ENCODE assay signal across 22 cellular contexts in genomic region chr9:70389188-70389587, GRCh38. TPM values are rescaled to one million over a fixed set of nuclear protein-coding genes. Genes with fewer than 3 reads are reported as not detected.
DNase-seq lines count a peak whose midpoint lies in the region; ATAC-seq, FAIRE-seq and TF ChIP-seq lines count a peak whose summit lies in the region.
"Had no signal": no experiment of that assay in that cellular context is flagged by ENCODE, and none has a peak within 500 bp of the region (broad histone marks: within the 10 kb centered on the region; RNA-seq: fewer than 3 reads in every experiment).

No MANE protein-coding gene starts in this region.

- H3K27me3 ChIP-seq in H1 (replicated peaks in 1 of 4; ENCODE audit: control insufficient read depth in 3 of 4, extremely low read depth in 1 of 4, insufficient read depth in 3 of 4, low read length in 3 of 4) (no peaks in the 10 kb centered on the region), rectal smooth muscle tissue (ENCODE audit: control insufficient read depth, insufficient read depth, low read length) (no peaks in the 10 kb centered on the region)
- H3K27me3 ChIP-seq: body of pancreas had no signal

- H2BK15ac ChIP-seq in H1 (ENCODE audit: low read length): no peak overlapping the region

- H3K36me3 ChIP-seq in H1 (ENCODE audit: control insufficient read depth in 2 of 4, insufficient read depth in 4 of 4, low read length in 3 of 4): no peaks in the 10 kb centered on the region
- H3K36me3 ChIP-seq in rectal smooth muscle tissue (ENCODE audit: control insufficient read depth, insufficient read depth, low read length): peaks cover 6% of the 10 kb centered on the region

- H3K4me3 ChIP-seq in A549: no peak overlapping the region
- no peak overlapping the region for H3K4me3 ChIP-seq in H1 (ENCODE audit: extremely low read depth in 1 of 4, insufficient read depth in 2 of 4, low read depth in 3 of 4, low read length in 4 of 4)
- no peak overlapping the region for H3K4me3 ChIP-seq in rectal smooth muscle tissue (ENCODE audit: low read length)
- H3K4me3 ChIP-seq: body of pancreas, skin epidermis had no signal

- TF ChIP-seq RAD21 in A549 (conservative IDR thresholded peaks at IDR 0.05 in 1 of 2, IDR thresholded peaks at IDR 0.05 in 1 of 2) (no peak), H1 (IDR thresholded peaks at IDR 0.05 in 1 of 2, conservative IDR thresholded peaks at IDR 0.05 in 1 of 2; ENCODE audit: low read depth in 2 of 2, low read length in 2 of 2) (no peak)

- peaks cover 57% of the 10 kb centered on the region for H3K36me3 Mint-ChIP-seq in activated T-helper 17 cell treated with anti-CD3 and anti-CD28 coated beads, Interleukin-2, amount 50 U/mL, for 72 hours (ENCODE audit: low read depth)
- H3K36me3 Mint-ChIP-seq in WTC11: no peaks in the 10 kb centered on the region

- DNase-seq in A549 (ENCODE audit: low read depth in 1 of 2, low spot score in 1 of 2) (no peak), H1 (ENCODE audit: low read depth in 1 of 2, low spot score in 2 of 2) (no peak), AG20443 (ENCODE audit: low spot score) (no peak), NK-92 (lab: John Stamatoyannopoulos, UW; ENCODE audit: unreplicated experiment) (no peak), WTC11 (ENCODE audit: low spot score) (no peak)
- DNase-seq: activated CD4-positive, alpha-beta memory T cell treated with anti-CD3 and anti-CD28 coated beads, Interleukin-2, amount 10 ng/mL, durations not matched to agents 7 days and 5 days; activated CD4-positive, CD25-positive, alpha-beta regulatory T cell; activated T-cell treated with anti-CD3 and anti-CD28 coated beads for 4 hours; body of pancreas; EL; left ventricle myocardium superior; midbrain; NCI-H1417 treated with DMSO at 0.1 percent for 48 hours; OCI-M1; stimulated activated CD4-positive, alpha-beta T cell treated with anti-CD3 and anti-CD28 coated beads, Interleukin-2, amount 100 ng/mL, for 24 hours; T1000 had no signal

- no peak for FAIRE-seq in A549 (lab: Jason Lieb, UNC)
- FAIRE-seq in H1 (lab: Jason Lieb, UNC): no peak
- FAIRE-seq: GM12892, urothelium cell line had no signal

- no peak overlapping the region for H2BK20ac ChIP-seq in H1 (ENCODE audit: low read length)

- H3K4me3 Mint-ChIP-seq in activated T-helper 17 cell treated with anti-CD3 and anti-CD28 coated beads, Interleukin-2, amount 50 U/mL, for 72 hours: peak overlapping the region; percentile 58
- no peak overlapping the region for H3K4me3 Mint-ChIP-seq in WTC11
- H3K4me3 Mint-ChIP-seq: activated CD4-positive, alpha-beta memory T cell treated with anti-CD3 and anti-CD28 coated beads, Interleukin-2, amount 10 ng/mL, durations not matched to agents 7 days and 5 days; nephron had no signal

- H3K18ac ChIP-seq in H1 (ENCODE audit: extremely low read depth, low read length): no peak overlapping the region

- H3K4me1 ChIP-seq in A549: no peaks in the 10 kb centered on the region
- H3K4me1 ChIP-seq in H1 (replicated peaks in 1 of 4; ENCODE audit: control insufficient read depth in 3 of 4, insufficient read depth in 4 of 4, low read length in 3 of 4): peaks cover 0 to 5% (median 0%) of the 10 kb centered on the region in 4 experiments; a peak in 2 of 7 replicates
- H3K4me1 ChIP-seq in rectal smooth muscle tissue (ENCODE audit: control insufficient read depth, insufficient read depth, low read length): peaks cover 13% of the 10 kb centered on the region

- TF ChIP-seq EP300 in A549 (IDR thresholded peaks at IDR 0.05) (no peak), H1 (IDR thresholded peaks at IDR 0.05; ENCODE audit: borderline replicate concordance in 1 of 2, low read depth in 2 of 2, low read length in 2 of 2) (no peak)

- no peaks in the 10 kb centered on the region for H3K9me3 ChIP-seq in A549
- no peaks in the 10 kb centered on the region for H3K9me3 ChIP-seq in H1 (ENCODE audit: insufficient read depth in 2 of 2, low read depth in 1 of 2, low read length in 1 of 2)
- H3K9me3 ChIP-seq: body of pancreas had no signal

- POLR2A ChIA-PET in A549 (lab: Yijun Ruan, JAX): no interaction called here
- POLR2A ChIA-PET in H1 (lab: Charles Lee; ENCODE audit: partially characterized antibody): interaction anchor here (0.7 kb wide), 1 partner anchor 50 kb away, joined by 3 read pairs; no protein-coding TSS in a partner anchor
- POLR2A ChIA-PET in WTC11 (lab: Charles Lee): no interaction called here

- no peak overlapping the region for H2BK12ac ChIP-seq in H1 (ENCODE audit: low read depth, low read length)

- H3K27ac ChIP-seq in A549 (no peak overlapping the region), H1 (ENCODE audit: low read depth, low read length) (no peak overlapping the region), rectal smooth muscle tissue (ENCODE audit: low read depth, low read length) (peak overlapping the region; percentile 40)
- H3K27ac ChIP-seq: body of pancreas, skin epidermis had no signal

- H3K9me3 Mint-ChIP-seq in activated T-helper 17 cell treated with anti-CD3 and anti-CD28 coated beads, Interleukin-2, amount 50 U/mL, for 72 hours: no peaks in the 10 kb centered on the region
- no peaks in the 10 kb centered on the region for H3K9me3 Mint-ChIP-seq in WTC11
- H3K9me3 Mint-ChIP-seq: activated CD4-positive, alpha-beta memory T cell treated with anti-CD3 and anti-CD28 coated beads, Interleukin-2, amount 10 ng/mL, durations not matched to agents 7 days and 5 days; nephron had no signal

- no peak overlapping the region for H4K5ac ChIP-seq in H1 (ENCODE audit: insufficient read length, low read depth, low read length)

- H3K4me1 Mint-ChIP-seq in activated T-helper 17 cell treated with anti-CD3 and anti-CD28 coated beads, Interleukin-2, amount 50 U/mL, for 72 hours: peaks cover 49% of the 10 kb centered on the region
- peaks cover 14% of the 10 kb centered on the region for H3K4me1 Mint-ChIP-seq in WTC11
- H3K4me1 Mint-ChIP-seq: nephron had no signal

- no peak overlapping the region for H2BK5ac ChIP-seq in H1 (ENCODE audit: low read depth, low read length)

- no peaks in the 10 kb centered on the region for H3K23me2 ChIP-seq in H1 (ENCODE audit: low read depth, low read length)

- H2AFZ ChIP-seq in H1 (ENCODE audit: low read length): no peak overlapping the region

- no peak for TF ChIP-seq CTCF in A549 (IDR thresholded peaks at IDR 0.05)
- no peak for TF ChIP-seq CTCF in H1 (IDR thresholded peaks at IDR 0.05; ENCODE audit: control extremely low read depth in 1 of 3, insufficient read depth in 1 of 3, low read depth in 1 of 3, low read length in 3 of 3)
- TF ChIP-seq CTCF in WTC11 (IDR thresholded peaks at IDR 0.05): no peak

- no peaks in the 10 kb centered on the region for H3K79me2 ChIP-seq in H1 (ENCODE audit: control insufficient read depth in 1 of 2, insufficient read depth in 2 of 2, low read length in 2 of 2)

- no peak overlapping the region for H3K4ac ChIP-seq in H1 (replicated peaks; ENCODE audit: insufficient read length, low read depth, low read length)

- peak overlapping the region; percentile 64 for H3K27ac Mint-ChIP-seq in activated T-helper 17 cell treated with anti-CD3 and anti-CD28 coated beads, Interleukin-2, amount 50 U/mL, for 72 hours
- H3K27ac Mint-ChIP-seq in WTC11: no peak overlapping the region
- H3K27ac Mint-ChIP-seq: activated CD4-positive, alpha-beta memory T cell treated with anti-CD3 and anti-CD28 coated beads, Interleukin-2, amount 10 ng/mL, durations not matched to agents 7 days and 5 days; nephron had no signal

- CTCF ChIA-PET in A549 (lab: Yijun Ruan, JAX): interaction anchor here (0.6 to 2.9 kb wide), 7 partner anchors 10 to 260 kb away, joined by 3 to 9 read pairs (median 3); no protein-coding TSS in a partner anchor
- CTCF ChIA-PET in H1 (lab: Charles Lee; ENCODE audit: partially characterized antibody): interaction anchor here (1.7 to 3.4 kb wide), 2 partner anchors 12 to 15 kb away, joined by 4 to 18 read pairs; no protein-coding TSS in a partner anchor
- CTCF ChIA-PET in WTC11 (lab: Charles Lee): interaction anchor here (3.2 kb wide), 1 partner anchor 213 kb away, joined by 9 read pairs; no protein-coding TSS in a partner anchor

- no peaks in the 10 kb centered on the region for H3K27me3 Mint-ChIP-seq in activated T-helper 17 cell treated with anti-CD3 and anti-CD28 coated beads, Interleukin-2, amount 50 U/mL, for 72 hours
- H3K27me3 Mint-ChIP-seq in WTC11 (ENCODE audit: low read depth): no peaks in the 10 kb centered on the region; the same call in 1 of the 2 replicates
- H3K27me3 Mint-ChIP-seq: activated CD4-positive, alpha-beta memory T cell treated with anti-CD3 and anti-CD28 coated beads, Interleukin-2, amount 10 ng/mL, durations not matched to agents 7 days and 5 days had no signal

- no peak overlapping the region for H3K14ac ChIP-seq in H1 (ENCODE audit: insufficient read length)

- H4K20me1 ChIP-seq in H1 (replicated peaks in 1 of 2; ENCODE audit: control insufficient read depth in 1 of 2, insufficient read depth in 2 of 2, low read length in 2 of 2): no peaks in the 10 kb centered on the region

- H3K4me2 ChIP-seq in A549 (no peak overlapping the region), H1 (ENCODE audit: insufficient read depth in 1 of 2, low read depth in 2 of 2, low read length in 2 of 2) (no peak overlapping the region)

- H4K8ac ChIP-seq in H1 (ENCODE audit: extremely low read depth, insufficient read depth, low read length): no peak overlapping the region

- H4K91ac ChIP-seq in H1 (replicated peaks; ENCODE audit: insufficient read length, low read length): no peak overlapping the region

- no peak overlapping the region for H2BK120ac ChIP-seq in H1 (replicated peaks; ENCODE audit: low read depth, low read length)

- no peak for TF ChIP-seq POLR2A in A549 (IDR thresholded peaks at IDR 0.05; ENCODE audit: low read length)
- no peak for TF ChIP-seq POLR2A in H1 (IDR thresholded peaks at IDR 0.05; ENCODE audit: control extremely low read depth in 1 of 2, low read depth in 2 of 2, low read length in 2 of 2)

- ATAC-seq in A549 (no peak), WTC11 (no peak)
- ATAC-seq in activated T-helper 17 cell treated with anti-CD3 and anti-CD28 coated beads, Interleukin-2, amount 50 U/mL, for 72 hours (replicated peaks): no peak

- no peak overlapping the region for H3K23ac ChIP-seq in H1 (ENCODE audit: insufficient read length)

- WGBS in A549 (ENCODE audit: missing lambda C conversion rate): 56% methylated on average over 3 of the region's 3 CpGs
- 87% methylated on average over 3 of the region's 3 CpGs; no CpG with 5 or more reads in 1 of the 2 experiments for WGBS in H1 (ENCODE audit: extremely low coverage in 1 of 2, insufficient coverage in 1 of 2, insufficient read length in 1 of 2, insufficient replicate concordance in 2 of 2, low coverage in 1 of 2, low lambda C conversion rate in 2 of 2, missing lambda C conversion rate in 1 of 2), 2 experiments

- H3K9ac ChIP-seq in H1 (replicated peaks in 1 of 4; ENCODE audit: extremely low read depth in 1 of 4, low read depth in 3 of 4, low read length in 3 of 4) (no peak overlapping the region), rectal smooth muscle tissue (ENCODE audit: low read length) (no peak overlapping the region)

- H3K56ac ChIP-seq in H1 (replicated peaks; ENCODE audit: insufficient read length, low read depth, low read length): no peak overlapping the region

- no peak overlapping the region for H2AK5ac ChIP-seq in H1 (ENCODE audit: low read depth, low read length)

- no peaks in the 10 kb centered on the region for H3K79me1 ChIP-seq in H1 (ENCODE audit: low read depth, low read length)

RNA-seq across cellular contexts. Expression of gene KLF9, which starts 25.3 kb away (rescaled TPM):
- polyA plus RNA-seq in A549 (2011; rRNA removed) (3.1 and 3.9 TPM in 2 replicates), A549 (2017; fragmentation: RNase III; extraction: RNeasy Plus Mini Kit Qiagen cat#74134 plus additional on column Dnase treatment) (0.52 to 0.84 TPM (median 0.76 TPM) in 3 replicates), H1 (2011; rRNA removed) (0.47 TPM in 2 replicates)
- 0.41 and 0.62 TPM in 2 replicates for polyA plus RNA-seq in A549 (2012; cell fraction: cytosol; rRNA removed)
- 0.38 and 0.50 TPM in 2 replicates for polyA plus RNA-seq in A549 (2012; cell fraction: nucleus; rRNA removed)
- 2.3 and 2.7 TPM in 2 replicates for polyA minus RNA-seq in A549 (2011; rRNA and poly(A)+ RNA removed)
- 10 to 100 TPM in 1 of 2 donors, 1 to 10 TPM in 1; 9.1 to 19.0 TPM for total RNA-seq in activated T-helper 17 cell treated with anti-CD3 and anti-CD28 coated beads, Interleukin-2, amount 50 U/mL, for 72 hours
- 0.82 and 0.98 TPM in 2 replicates for total RNA-seq in H1 (2021; fragmentation: NEBNext Ultra II Directional; extraction: Animal tissue kit (Norgen Biotek cat#: 25700))
- polyA plus RNA-seq in H1 (2011; cell fraction: cytosol; rRNA removed): 0.71 TPM
- polyA plus RNA-seq in H1 (2011; cell fraction: nucleus; rRNA removed): 0.47 TPM
- polyA plus RNA-seq in H1 (2012, experiment 1 of 2): 0.39 to 0.98 TPM (median 0.61 TPM) in 4 replicates
- polyA plus RNA-seq in H1 (2012, experiment 2 of 2): 0.03 TPM
- polyA plus RNA-seq in H1 (2013, experiment 1 of 2): 0.49 TPM
- 0.55 TPM for polyA plus RNA-seq in H1 (2013, experiment 2 of 2)
- polyA minus RNA-seq in H1 (2011; rRNA and poly(A)+ RNA removed): 0.66 and 0.76 TPM in 2 replicates
- polyA minus RNA-seq in H1 (2011; cell fraction: cytosol; rRNA and poly(A)+ RNA removed): 0.95 TPM
- 1.2 TPM for polyA minus RNA-seq in H1 (2011; cell fraction: nucleus; rRNA and poly(A)+ RNA removed)
- 0.78 to 1.0 TPM (median 0.82 TPM) in 3 replicates for total RNA-seq in WTC11 (2021)
